Comparison of ENCODE assay signal across 8 cellular contexts in genomic region chr3:138686771-138687221, GRCh38.
DNase-seq lines count a peak whose midpoint lies in the region; ATAC-seq and TF ChIP-seq lines count a peak whose summit lies in the region.

No MANE protein-coding gene starts in this region.

- peaks cover 27% of the 10 kb centered on the region for H3K36me3 Mint-ChIP-seq in WTC11
- no peaks in the 10 kb centered on the region for H3K36me3 Mint-ChIP-seq in natural killer cell

- H3K4me3 Mint-ChIP-seq in WTC11 (no peak overlapping the region), natural killer cell (peak overlapping the region; percentile 67)

- CTCF ChIA-PET in WTC11 (lab: Charles Lee), result interaction anchor here (1.5 to 2.0 kb wide), 2 partner anchors 207 to 229 kb away, joined by 4 to 9 read pairs; no protein-coding TSS in a partner anchor

- H3K4me1 ChIP-seq in prostate gland (replicated peaks), result no peaks in the 10 kb centered on the region

- H3K9me3 Mint-ChIP-seq in WTC11, result no peaks in the 10 kb centered on the region
- no peaks in the 10 kb centered on the region for H3K9me3 Mint-ChIP-seq in natural killer cell

- TF ChIP-seq CTCF in WTC11 (IDR thresholded peaks at IDR 0.05), result no peak
- no peak for TF ChIP-seq CTCF in natural killer cell (IDR thresholded peaks at IDR 0.05)
- TF ChIP-seq CTCF in prostate gland (IDR thresholded peaks at IDR 0.05), result no peak

- H3K9me3 ChIP-seq in prostate gland, result no peaks in the 10 kb centered on the region

- H3K4me3 ChIP-seq in prostate gland, result no peak overlapping the region

- POLR2A ChIA-PET in WTC11 (lab: Charles Lee), result no interaction called here

- intact Hi-C loops in natural killer cell (cut with micrococcal nuclease) (loop anchor here (5.0 kb wide), 1 partner anchor 94 kb away; the partner anchor contains the start of gene CEP70), prostate gland (cut with DNase I) (no loop called here)

- H3K4me1 Mint-ChIP-seq in WTC11 (no peaks in the 10 kb centered on the region), natural killer cell (peaks cover 20 to 22% of the 10 kb centered on the region in 2 donors)

- H3K27me3 Mint-ChIP-seq in WTC11 (ENCODE audit: low read depth) (no peaks in the 10 kb centered on the region), natural killer cell (ENCODE audit: low read depth in 2 of 2) (no peaks in the 10 kb centered on the region)

- H3K27ac ChIP-seq in prostate gland, result no peak overlapping the region

- DNase-seq in Daoy (ENCODE audit: low read depth) (peak; percentile 82), WTC11 (ENCODE audit: low spot score) (no peak), natural killer cell (no peak), NCI-H1105 treated with DMSO at 0.1 percent for 48 hours (lab: John Stamatoyannopoulos, UW) (no peak), prostate gland (ENCODE audit: low spot score) (no peak)
- DNase-seq in activated CD4-positive, CD25-positive, alpha-beta regulatory T cell (lab: John Stamatoyannopoulos, UW), result no peak

- no peak for TF ChIP-seq POLR2A in prostate gland (IDR thresholded peaks at IDR 0.05)

- H3K36me3 ChIP-seq in prostate gland, result no peaks in the 10 kb centered on the region

- ATAC-seq in GM19395 (IDR thresholded peaks at IDR 0.05; ENCODE audit: unreplicated experiment) (peak; percentile 99), HG03354 (IDR thresholded peaks at IDR 0.05; ENCODE audit: poor library complexity, severe bottlenecking, unreplicated experiment) (peak; percentile 98), WTC11 (no peak), natural killer cell (peak; percentile 90 to 97 (median 91))

- H3K27ac Mint-ChIP-seq in WTC11 (no peak overlapping the region), natural killer cell (peak overlapping the region; percentile 74 to 86)

- no peaks in the 10 kb centered on the region for H3K27me3 ChIP-seq in prostate gland (replicated peaks; ENCODE audit: insufficient read depth)

TF ChIP-seq in WTC11, 78 proteins besides CTCF, POLR2A, EP300 and RAD21:
- no peak for TF ChIP-seq CBFB (CRISPR knock-in tag; IDR thresholded peaks at IDR 0.05; ENCODE audit: low read depth)
- TF ChIP-seq MYBL2 (CRISPR knock-in tag; IDR thresholded peaks at IDR 0.05), result no peak
- TF ChIP-seq PRDM15 (CRISPR knock-in tag; IDR thresholded peaks at IDR 0.05), result no peak
- TF ChIP-seq ZNF671 (CRISPR knock-in tag; IDR thresholded peaks at IDR 0.05), result no peak
- TF ChIP-seq MAX (CRISPR knock-in tag; IDR thresholded peaks at IDR 0.05), result no peak
- TF ChIP-seq RORB (CRISPR knock-in tag; IDR thresholded peaks at IDR 0.05), result 0 out of 2 replicates have a peak, but pooled peaks have one; percentile 50
- no peak for TF ChIP-seq GTF2I (CRISPR knock-in tag; conservative IDR thresholded peaks at IDR 0.05)
